26 cellular contexts compared by ENCODE assay signal in the genomic region with DNA sequence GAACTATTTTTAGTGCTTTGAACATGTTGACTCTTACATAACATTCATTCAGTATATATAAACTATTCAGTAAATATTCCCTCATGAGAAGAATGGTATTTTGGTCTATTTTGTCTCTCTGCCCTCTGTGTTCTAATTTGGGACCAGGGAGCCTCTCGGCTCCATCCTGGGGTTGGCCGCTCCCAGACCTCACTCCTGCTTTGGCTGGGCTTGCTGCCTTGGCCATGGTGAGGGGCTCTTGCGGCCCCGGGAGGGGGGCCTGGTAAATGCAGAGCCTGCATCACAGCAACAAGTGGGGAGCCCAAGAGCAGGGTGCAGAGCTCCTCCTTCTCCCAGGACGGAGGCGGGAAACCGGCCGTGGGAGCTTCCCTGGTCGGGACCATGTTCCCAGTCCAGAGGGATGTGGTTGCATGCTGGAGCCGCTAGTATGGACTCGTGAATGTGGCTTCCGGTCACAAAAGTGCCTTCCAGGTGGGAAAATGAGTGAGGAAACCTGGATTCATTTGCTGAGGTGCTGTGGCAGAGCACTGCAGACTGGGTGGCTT.
A peak's percentile ranks its signal among the peaks of the same experiment; 100 is the strongest.
DNase-seq lines count a peak whose midpoint lies in the region; ATAC-seq and TF ChIP-seq lines count a peak whose summit lies in the region.
"Had no signal": no experiment of that assay in that cellular context is flagged by ENCODE, and none has a peak within 500 bp of the region (broad histone marks: within the 10 kb centered on the region; RNA-seq: fewer than 3 reads in every experiment).

No MANE protein-coding gene starts in this region.

- TF ChIP-seq CTCF in HFFc6 (IDR thresholded peaks at IDR 0.05) (no peak), esophagus squamous epithelium (IDR thresholded peaks at IDR 0.05) (no peak), thoracic aorta (IDR thresholded peaks at IDR 0.05) (no peak)

- peaks cover 0 to 4% (median 0%) of the 10 kb centered on the region in 4 donors for H3K27me3 ChIP-seq in esophagus squamous epithelium
- H3K27me3 ChIP-seq in thoracic aorta (replicated peaks; ENCODE audit: insufficient read depth): no peaks in the 10 kb centered on the region
- H3K27me3 ChIP-seq: upper lobe of left lung had no signal

- peak overlapping the region; percentile 96 for H3K27ac Mint-ChIP-seq in HFFc6
- H3K27ac Mint-ChIP-seq: activated CD4-positive, alpha-beta T cell treated with anti-CD3 and anti-CD28 coated beads, Interleukin-2, amount 10 ng/mL, durations not matched to agents 24 days and 14 days; activated T-helper 1 cell treated with anti-CD3 and anti-CD28 coated beads, Interleukin-12 subunit alpha, Interleukin-12 subunit beta, Interleukin-2, Interleukin-4 antibody, amounts not matched to agents 30 ng/mL and 10 ng/mL and 1 ng/mL, durations not matched to agents 14 hours and 24 hours and 36 hours; nephron progenitor cell; T-helper 2 cell treated with Interferon-gamma antibody and Interleukin-4, amounts not matched to agents 5 μg/mL and 100 μg/mL, for 36 hours had no signal

- H3K36me3 ChIP-seq in esophagus squamous epithelium: no peaks in the 10 kb centered on the region
- H3K36me3 ChIP-seq in thoracic aorta: no peaks in the 10 kb centered on the region
- H3K36me3 ChIP-seq: prostate gland, upper lobe of left lung had no signal

- no peak for TF ChIP-seq POLR2A in esophagus squamous epithelium (IDR thresholded peaks at IDR 0.05)

- H3K4me1 ChIP-seq in esophagus squamous epithelium (peaks cover 0 to 39% (median 17%) of the 10 kb centered on the region in 3 donors), thoracic aorta (ENCODE audit: control insufficient read depth in 1 of 2, low read depth in 2 of 2) (peaks cover 34 to 100% of the 10 kb centered on the region in 2 donors)
- H3K4me1 ChIP-seq: prostate gland had no signal

- 73 to 79% methylated on average over 8 to 11 of the region's 12 CpGs for WGBS in esophagus squamous epithelium, 2 donors

- peak overlapping the region; percentile 78 for H3K4me3 Mint-ChIP-seq in HFFc6
- H3K4me3 Mint-ChIP-seq: activated CD4-positive, alpha-beta T cell treated with anti-CD3 and anti-CD28 coated beads, Interleukin-2, amount 10 ng/mL, durations not matched to agents 24 days and 14 days; activated naive CD4-positive, alpha-beta T cell treated with anti-CD3 and anti-CD28 coated beads, Interleukin-2, amount 50 U/mL, for 24 hours; activated T-helper 1 cell treated with anti-CD3 and anti-CD28 coated beads, Interleukin-12 subunit alpha, Interleukin-12 subunit beta, Interleukin-2, Interleukin-4 antibody, amounts not matched to agents 30 ng/mL and 10 ng/mL and 1 ng/mL, durations not matched to agents 14 hours and 24 hours and 36 hours; CD14-positive monocyte; nephron progenitor cell; T-helper 2 cell treated with Interferon-gamma antibody and Interleukin-4, amounts not matched to agents 5 μg/mL and 100 μg/mL, for 36 hours had no signal

- H3K27ac ChIP-seq in esophagus squamous epithelium: peak overlapping the region in 3 of 4 donors; percentile 53 to 77 (median 75)
- peak overlapping the region; percentile 71 to 90 for H3K27ac ChIP-seq in thoracic aorta
- H3K27ac ChIP-seq: prostate gland, VCaP had no signal

- no peak overlapping the region for H3K4me3 ChIP-seq in esophagus squamous epithelium
- H3K4me3 ChIP-seq in thoracic aorta: peak overlapping the region; percentile 55
- H3K4me3 ChIP-seq: prostate gland, upper lobe of left lung had no signal

- H3K9me3 ChIP-seq in esophagus squamous epithelium (no peaks in the 10 kb centered on the region), thoracic aorta (no peaks in the 10 kb centered on the region)
- H3K9me3 ChIP-seq: prostate gland, upper lobe of left lung had no signal

- no peaks in the 10 kb centered on the region for H3K9me3 Mint-ChIP-seq in HFFc6
- H3K9me3 Mint-ChIP-seq: activated CD4-positive, alpha-beta T cell treated with anti-CD3 and anti-CD28 coated beads, Interleukin-2, amount 10 ng/mL, durations not matched to agents 24 days and 14 days; activated naive CD4-positive, alpha-beta T cell treated with anti-CD3 and anti-CD28 coated beads, Interleukin-2, amount 50 U/mL, for 24 hours; activated T-helper 1 cell treated with anti-CD3 and anti-CD28 coated beads, Interleukin-12 subunit alpha, Interleukin-12 subunit beta, Interleukin-2, Interleukin-4 antibody, amounts not matched to agents 30 ng/mL and 10 ng/mL and 1 ng/mL, durations not matched to agents 14 hours and 24 hours and 36 hours; CD14-positive monocyte; nephron progenitor cell; T-helper 2 cell treated with Interferon-gamma antibody and Interleukin-4, amounts not matched to agents 5 μg/mL and 100 μg/mL, for 36 hours had no signal

- H3K27me3 Mint-ChIP-seq in HFFc6 (ENCODE audit: insufficient read depth): peaks cover 4% of the 10 kb centered on the region; the same call in 1 of the 2 replicates
- H3K27me3 Mint-ChIP-seq: activated CD4-positive, alpha-beta T cell treated with anti-CD3 and anti-CD28 coated beads, Interleukin-2, amount 10 ng/mL, durations not matched to agents 24 days and 14 days; activated naive CD4-positive, alpha-beta T cell treated with anti-CD3 and anti-CD28 coated beads, Interleukin-2, amount 50 U/mL, for 24 hours had no signal

- H3K36me3 Mint-ChIP-seq in HFFc6 (ENCODE audit: low read depth): 0 out of 2 replicates have a peak, but pooled peaks cover 1% of the 10 kb centered on the region
- H3K36me3 Mint-ChIP-seq: activated naive CD4-positive, alpha-beta T cell treated with anti-CD3 and anti-CD28 coated beads, Interleukin-2, amount 50 U/mL, for 24 hours had no signal

- ATAC-seq in thoracic aorta (ENCODE audit: insufficient number of reproducible peaks, low FRiP score, low read depth): peak; percentile 4
- ATAC-seq: esophagus mucosa; left colon; stimulated activated naive CD8-positive, alpha-beta T cell treated with anti-CD3 and anti-CD28 coated beads, Interleukin-15, Interleukin-2, amounts not matched to agents 100 U/mL and 50 U/mL, for 24 hours had no signal

- peaks cover 64% of the 10 kb centered on the region for H3K4me1 Mint-ChIP-seq in HFFc6 (ENCODE audit: low read depth)

- no peak for DNase-seq in HFFc6
- DNase-seq in esophagus squamous epithelium (lab: John Stamatoyannopoulos, UW): no peak
- DNase-seq in mesenteric fat pad (ENCODE audit: low spot score): peak; percentile 82
- no peak for DNase-seq in thoracic aorta (ENCODE audit: low spot score)
- DNase-seq in stimulated activated CD4-positive, alpha-beta T cell treated with anti-CD3 and anti-CD28 coated beads, Interleukin-4, amount 100 ng/mL, for 1 hour: no peak
- DNase-seq in GOT3 (lab: John Stamatoyannopoulos, UW): no peak
- no peak for DNase-seq in cortex of kidney (lab: John Stamatoyannopoulos, UW)
- no peak for DNase-seq in midbrain (lab: John Stamatoyannopoulos, UW)
- DNase-seq: activated CD4-positive, alpha-beta T cell treated with anti-CD3 and anti-CD28 coated beads, Interleukin-2, amount 10 ng/mL, durations not matched to agents 24 days and 14 days; cerebellar nuclear complex; DMS 273 treated with DMSO at 0.1 percent for 48 hours; effector memory CD4-positive, alpha-beta T cell; left colon; NCI-H1436 treated with DMSO at 0.1 percent for 48 hours; NCI-H524; nephron progenitor cell; stimulated activated CD4-positive, alpha-beta T cell treated with anti-CD3 and anti-CD28 coated beads, Interleukin-4, amount 100 ng/mL, for 24 hours; stimulated activated naive CD8-positive, alpha-beta T cell treated with anti-CD3 and anti-CD28 coated beads, Interleukin-15, Interleukin-2, amounts not matched to agents 100 U/mL and 50 U/mL, for 24 hours had no signal

- intact Hi-C loops in esophagus squamous epithelium (cut with DNase I): no loop called here
